In genomic region chr20:40980828-40981310, GRCh38 we compare ENCODE assay signal across 23 cellular contexts.
"Had no signal": no experiment of that assay in that cellular context is flagged by ENCODE, and none has a peak within 500 bp of the region (broad histone marks: within the 10 kb centered on the region; RNA-seq: fewer than 3 reads in every experiment).

No MANE protein-coding gene starts in this region.

- H3K27ac ChIP-seq: dorsolateral prefrontal cortex, esophagus squamous epithelium, gastrocnemius medialis, left lung, ovary, prostate gland, right atrium auricular region, thyroid gland had no signal

- H3K4me3 Mint-ChIP-seq: activated CD4-positive, alpha-beta memory T cell treated with anti-CD3 and anti-CD28 coated beads for 36 hours; activated naive CD8-positive, alpha-beta T cell treated with anti-CD3 and anti-CD28 coated beads for 36 hours; effector memory CD8-positive, alpha-beta T cell; natural killer cell treated with Interleukin-12 subunit alpha and Interleukin-12 subunit beta and Interleukin-15 and Interleukin-18, amount 100 ng/mL, for 72 hours had no signal

- DNase-seq: activated CD4-positive, alpha-beta memory T cell treated with anti-CD3 and anti-CD28 coated beads for 36 hours; activated CD4-positive, alpha-beta T cell treated with anti-CD3 and anti-CD28 coated beads for 48 hours; activated naive CD4-positive, alpha-beta T cell treated with Interleukin-2 at 50 U/mL for 16 hours; activated naive CD8-positive, alpha-beta T cell treated with anti-CD3 and anti-CD28 coated beads for 36 hours; activated T-cell treated with anti-CD3 and anti-CD28 coated beads, Interleukin-2, amount 50 U/mL, for 48 hours; central memory CD4-positive, alpha-beta T cell; dorsolateral prefrontal cortex; effector memory CD8-positive, alpha-beta T cell; esophagus squamous epithelium; gastrocnemius medialis; hippocampal formation; kidney glomerular epithelial cell; left lung; midbrain; ovary; stimulated activated CD4-positive, alpha-beta T cell treated with anti-CD3 and anti-CD28 coated beads, Interleukin-4, amount 100 ng/mL, for 24 hours; stimulated activated naive CD4-positive, alpha-beta T cell treated with Interleukin-2 at 50 U/mL for 16 hours; substantia nigra; thyroid gland had no signal

- H3K27me3 ChIP-seq: dorsolateral prefrontal cortex, esophagus squamous epithelium, gastrocnemius medialis, left lung, ovary, right atrium auricular region, thyroid gland had no signal

- ATAC-seq: effector memory CD8-positive, alpha-beta T cell; gastrocnemius medialis; left lung had no signal

- H3K27ac Mint-ChIP-seq: activated CD4-positive, alpha-beta memory T cell treated with anti-CD3 and anti-CD28 coated beads for 36 hours; activated naive CD8-positive, alpha-beta T cell treated with anti-CD3 and anti-CD28 coated beads for 36 hours; effector memory CD8-positive, alpha-beta T cell; natural killer cell treated with Interleukin-12 subunit alpha and Interleukin-12 subunit beta and Interleukin-15 and Interleukin-18, amount 100 ng/mL, for 72 hours had no signal

- H3K4me1 Mint-ChIP-seq: activated naive CD8-positive, alpha-beta T cell treated with anti-CD3 and anti-CD28 coated beads for 36 hours had no signal

- H3K36me3 ChIP-seq: esophagus squamous epithelium, gastrocnemius medialis, left lung, ovary, prostate gland, right atrium auricular region, thyroid gland had no signal

- H3K4me1 ChIP-seq: gastrocnemius medialis, left lung, prostate gland, right atrium auricular region, thyroid gland had no signal

- H3K4me3 ChIP-seq: dorsolateral prefrontal cortex, esophagus squamous epithelium, gastrocnemius medialis, left lung, lung, ovary, prostate gland, right atrium auricular region, thyroid gland had no signal

- H3K9me3 ChIP-seq: ovary, prostate gland, thyroid gland had no signal
